16 cellular contexts compared by ENCODE assay signal in the genomic region with DNA sequence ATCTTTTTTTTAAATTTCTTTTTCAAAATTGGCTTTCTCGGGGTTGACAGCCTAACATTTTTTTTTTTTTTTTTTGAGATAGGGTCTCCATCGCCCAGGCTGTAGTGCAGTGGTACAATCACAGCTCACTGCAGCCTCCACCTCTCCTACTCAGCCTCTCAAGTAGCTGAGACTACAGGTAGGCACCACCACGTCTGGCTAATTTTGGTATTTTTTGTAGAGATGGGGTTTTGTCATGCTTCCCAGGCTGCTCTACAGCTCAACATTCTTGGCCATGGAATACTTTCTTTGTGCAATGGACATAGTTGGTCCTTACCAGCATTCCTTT. TPM values are rescaled to one million over a fixed set of nuclear protein-coding genes. Genes with fewer than 3 reads are reported as not detected.
DNase-seq lines count a peak whose midpoint lies in the region; ATAC-seq and TF ChIP-seq lines count a peak whose summit lies in the region.
"Had no signal": no experiment of that assay in that cellular context is flagged by ENCODE, and none has a peak within 500 bp of the region (broad histone marks: within the 10 kb centered on the region; RNA-seq: fewer than 3 reads in every experiment).

No MANE protein-coding gene starts in this region.

- peak; percentile 56 to 77 for ATAC-seq in activated T-cell treated with anti-CD3 and anti-CD28 coated beads, Interleukin-2, amount 50 U/mL, for 72 hours (replicated peaks in 1 of 2)
- ATAC-seq: Panc1 had no signal

- peaks cover 29% of the 10 kb centered on the region for H3K27me3 Mint-ChIP-seq in activated CD4-positive, alpha-beta memory T cell treated with anti-CD3 and anti-CD28 coated beads for 36 hours
- H3K27me3 Mint-ChIP-seq in activated CD4-positive, alpha-beta memory T cell treated with anti-CD3 and anti-CD28 coated beads, Interleukin-2, amount 10 ng/mL, durations not matched to agents 7 days and 5 days = peaks cover 14% of the 10 kb centered on the region
- peaks cover 57% of the 10 kb centered on the region for H3K27me3 Mint-ChIP-seq in activated T-cell treated with anti-CD3 and anti-CD28 coated beads, Interleukin-2, amount 50 U/mL, for 72 hours (ENCODE audit: low read depth)

- peaks cover 21% of the 10 kb centered on the region for H3K27me3 ChIP-seq in skeletal muscle satellite cell (ENCODE audit: control insufficient read depth, insufficient read depth, low read length)

- peak overlapping the region; percentile 23 for H3K4me3 ChIP-seq in skeletal muscle satellite cell (ENCODE audit: low read length)
- H3K4me3 ChIP-seq in lower leg skin (ENCODE audit: low read depth, poor library complexity, severe bottlenecking) = no peak overlapping the region

- no peak for TF ChIP-seq CTCF in lower leg skin (IDR thresholded peaks at IDR 0.05)

- H3K4me2 ChIP-seq in skeletal muscle satellite cell (ENCODE audit: low read length) = peak overlapping the region; percentile 45
- H3K4me2 ChIP-seq: KMS-11 had no signal

- DNase-seq in activated CD4-positive, alpha-beta memory T cell treated with anti-CD3 and anti-CD28 coated beads for 36 hours = no peak
- DNase-seq in activated CD4-positive, alpha-beta memory T cell treated with anti-CD3 and anti-CD28 coated beads, Interleukin-2, amount 10 ng/mL, durations not matched to agents 7 days and 5 days = no peak
- DNase-seq in HCEC 1CT = peak; percentile 28
- no peak for DNase-seq in activated T-cell treated with anti-CD3 and anti-CD28 coated beads, Interleukin-2, amount 50 U/mL, for 72 hours
- no peak for DNase-seq in AG20443 (ENCODE audit: low spot score)
- no peak for DNase-seq in stimulated activated CD4-positive, alpha-beta T cell treated with anti-CD3 and anti-CD28 coated beads, Interleukin-2, amount 100 ng/mL, for 24 hours
- no peak for DNase-seq in lower leg skin (ENCODE audit: low spot score in 2 of 2)
- DNase-seq: NCI-H1105 treated with DMSO at 0.1 percent for 48 hours, NCI-H2029 treated with DMSO at 0.1 percent for 48 hours, NCI-H226, NCI-H510A treated with DMSO at 0.1 percent for 48 hours, NCI-H748 treated with DMSO at 0.1 percent for 48 hours had no signal

- no peak overlapping the region for H3K4me3 Mint-ChIP-seq in activated CD4-positive, alpha-beta memory T cell treated with anti-CD3 and anti-CD28 coated beads for 36 hours
- H3K4me3 Mint-ChIP-seq in activated CD4-positive, alpha-beta memory T cell treated with anti-CD3 and anti-CD28 coated beads, Interleukin-2, amount 10 ng/mL, durations not matched to agents 7 days and 5 days = no peak overlapping the region
- peak overlapping the region; percentile 23 to 30 for H3K4me3 Mint-ChIP-seq in activated T-cell treated with anti-CD3 and anti-CD28 coated beads, Interleukin-2, amount 50 U/mL, for 72 hours
- H3K4me3 Mint-ChIP-seq: B cell had no signal

- H3K9me3 ChIP-seq in skeletal muscle satellite cell (replicated peaks; ENCODE audit: low read length) = peaks cover 6% of the 10 kb centered on the region

- no peaks in the 10 kb centered on the region for H3K36me3 Mint-ChIP-seq in activated CD4-positive, alpha-beta memory T cell treated with anti-CD3 and anti-CD28 coated beads for 36 hours
- no peaks in the 10 kb centered on the region for H3K36me3 Mint-ChIP-seq in activated CD4-positive, alpha-beta memory T cell treated with anti-CD3 and anti-CD28 coated beads, Interleukin-2, amount 10 ng/mL, durations not matched to agents 7 days and 5 days (ENCODE audit: low read depth)
- H3K36me3 Mint-ChIP-seq in activated T-cell treated with anti-CD3 and anti-CD28 coated beads, Interleukin-2, amount 50 U/mL, for 72 hours (ENCODE audit: insufficient read depth in 2 of 2) = no peaks in the 10 kb centered on the region

- no peak for TF ChIP-seq POLR2A in lower leg skin (IDR thresholded peaks at IDR 0.05)

- peaks cover 22% of the 10 kb centered on the region for H3K4me1 Mint-ChIP-seq in activated CD4-positive, alpha-beta memory T cell treated with anti-CD3 and anti-CD28 coated beads for 36 hours (ENCODE audit: low read depth)
- peaks cover 19% of the 10 kb centered on the region for H3K4me1 Mint-ChIP-seq in activated CD4-positive, alpha-beta memory T cell treated with anti-CD3 and anti-CD28 coated beads, Interleukin-2, amount 10 ng/mL, durations not matched to agents 7 days and 5 days
- H3K4me1 Mint-ChIP-seq in activated T-cell treated with anti-CD3 and anti-CD28 coated beads, Interleukin-2, amount 50 U/mL, for 72 hours (ENCODE audit: low read depth) = peaks cover 24% of the 10 kb centered on the region
- H3K4me1 Mint-ChIP-seq: B cell had no signal

- POLR2A ChIA-PET in activated CD4-positive, alpha-beta memory T cell treated with anti-CD3 and anti-CD28 coated beads for 36 hours (lab: Charles Lee) = interaction anchor here (0.6 to 1.3 kb wide), 5 partner anchors 40 to 1121 kb away, joined by 3 to 4 read pairs (median 4); no protein-coding TSS in a partner anchor
- POLR2A ChIA-PET in activated CD4-positive, alpha-beta memory T cell treated with anti-CD3 and anti-CD28 coated beads, Interleukin-2, amount 10 ng/mL, durations not matched to agents 7 days and 5 days (lab: Charles Lee) = no interaction called here

- CTCF ChIA-PET in activated CD4-positive, alpha-beta memory T cell treated with anti-CD3 and anti-CD28 coated beads for 36 hours (lab: Charles Lee) = interaction anchor here (1.1 to 1.3 kb wide), 2 partner anchors 15 to 122 kb away, joined by 3 read pairs; no protein-coding TSS in a partner anchor
- CTCF ChIA-PET in activated CD4-positive, alpha-beta memory T cell treated with anti-CD3 and anti-CD28 coated beads, Interleukin-2, amount 10 ng/mL, durations not matched to agents 7 days and 5 days (lab: Charles Lee) = interaction anchor here (0.8 kb wide), 1 partner anchor 47 kb away, joined by 3 read pairs; no protein-coding TSS in a partner anchor

- no peaks in the 10 kb centered on the region for H3K36me3 ChIP-seq in skeletal muscle satellite cell (ENCODE audit: insufficient read depth, low read length)

- intact Hi-C loops in activated CD4-positive, alpha-beta memory T cell treated with anti-CD3 and anti-CD28 coated beads for 36 hours (cut with micrococcal nuclease) = loop anchor here (1.0 kb wide), 1 partner anchor 44 kb away; no protein-coding TSS in a partner anchor
- intact Hi-C loops in lower leg skin (cut with DNase I; ENCODE audit: low total_unique reads) = no loop called here

- peak overlapping the region; percentile 9 for H3K27ac Mint-ChIP-seq in activated CD4-positive, alpha-beta memory T cell treated with anti-CD3 and anti-CD28 coated beads for 36 hours
- no peak overlapping the region for H3K27ac Mint-ChIP-seq in activated CD4-positive, alpha-beta memory T cell treated with anti-CD3 and anti-CD28 coated beads, Interleukin-2, amount 10 ng/mL, durations not matched to agents 7 days and 5 days
- peak overlapping the region; percentile 34 for H3K27ac Mint-ChIP-seq in activated T-cell treated with anti-CD3 and anti-CD28 coated beads, Interleukin-2, amount 50 U/mL, for 72 hours
- H3K27ac Mint-ChIP-seq: B cell had no signal

- WGBS in lower leg skin, 2 donors = 69 to 74% methylated on average over 3 of the region's 3 CpGs

- H3K9me3 Mint-ChIP-seq in activated CD4-positive, alpha-beta memory T cell treated with anti-CD3 and anti-CD28 coated beads for 36 hours = no peaks in the 10 kb centered on the region
- H3K9me3 Mint-ChIP-seq in activated CD4-positive, alpha-beta memory T cell treated with anti-CD3 and anti-CD28 coated beads, Interleukin-2, amount 10 ng/mL, durations not matched to agents 7 days and 5 days = no peaks in the 10 kb centered on the region
- peaks cover 0 to 3% of the 10 kb centered on the region in 2 donors for H3K9me3 Mint-ChIP-seq in activated T-cell treated with anti-CD3 and anti-CD28 coated beads, Interleukin-2, amount 50 U/mL, for 72 hours

- H3K4me1 ChIP-seq in skeletal muscle satellite cell (ENCODE audit: control insufficient read depth, insufficient read depth, low read length) = peaks cover 11% of the 10 kb centered on the region

- no peak overlapping the region for H3K9ac ChIP-seq in skeletal muscle satellite cell (ENCODE audit: low read depth, low read length)
- H3K9ac ChIP-seq: KMS-11 had no signal

RNA-seq across cellular contexts. Expression of gene CTNNBL1, which starts 6.4 kb away (rescaled TPM):
- total RNA-seq in activated CD4-positive, alpha-beta memory T cell treated with anti-CD3 and anti-CD28 coated beads for 36 hours = 10 to 100 TPM; 72.5 to 76.5 TPM
- total RNA-seq in activated CD4-positive, alpha-beta memory T cell treated with anti-CD3 and anti-CD28 coated beads, Interleukin-2, amount 10 ng/mL, durations not matched to agents 7 days and 5 days = 10 to 100 TPM; 64.3 to 64.6 TPM
- total RNA-seq in activated T-cell treated with anti-CD3 and anti-CD28 coated beads, Interleukin-2, amount 50 U/mL, for 72 hours = 100 to 1,000 TPM in 1 of 2 donors, 10 to 100 TPM in 1; 65.9 to 102 TPM
- total RNA-seq in skeletal muscle satellite cell (2012; rRNA removed) = 24.5 and 29.2 TPM in 2 replicates
- 10 to 100 TPM; 22.0 to 35.0 (median 27.5) TPM for total RNA-seq in lower leg skin

Comparison
In these comparisons a context has a peak if more than half of its experiments do, and no peak if none do; other contexts are left out.
1. H3K4me3 Mint-ChIP-seq: peak in activated T-cell treated with anti-CD3 and anti-CD28 coated beads, Interleukin-2, amount 50 U/mL, for 72 hours (2 of 2); none in activated CD4-positive, alpha-beta memory T cell treated with anti-CD3 and anti-CD28 coated beads for 36 hours (single experiment) and activated CD4-positive, alpha-beta memory T cell treated with anti-CD3 and anti-CD28 coated beads, Interleukin-2, amount 10 ng/mL, durations not matched to agents 7 days and 5 days (single experiment).